2 cellular contexts compared by ENCODE assay signal in the genomic region with DNA sequence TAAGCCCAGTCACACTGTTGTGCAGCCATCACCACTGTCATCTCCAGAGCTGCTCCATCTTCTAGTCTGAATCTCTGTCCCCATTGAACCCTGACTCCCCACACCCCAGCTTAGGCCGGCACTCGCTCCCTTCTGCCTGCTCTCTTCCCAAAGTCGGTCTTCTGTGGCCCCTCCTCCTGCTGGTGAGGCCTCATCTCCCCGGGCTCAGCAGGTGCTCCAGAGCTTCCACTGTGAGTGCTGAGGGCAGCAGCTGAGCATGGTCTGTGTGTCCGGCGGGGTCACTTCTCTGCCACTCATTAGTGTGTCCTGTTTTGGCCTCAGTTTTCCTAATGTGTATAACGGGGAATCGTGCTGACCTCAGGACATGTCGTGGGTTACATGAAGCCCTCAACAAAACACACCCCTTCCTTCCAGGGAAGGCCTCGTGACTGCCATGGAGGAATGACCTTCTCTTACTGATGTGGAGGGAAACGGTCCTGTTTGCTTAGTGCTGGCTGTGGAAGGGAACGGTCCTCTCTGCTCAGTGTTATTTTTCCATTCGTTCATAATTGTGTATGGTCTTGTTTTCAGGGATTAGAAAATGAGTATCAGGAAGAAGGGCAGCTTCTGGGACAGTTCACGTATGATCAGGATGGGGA.
TF ChIP-seq lines count a peak whose summit lies in the region.

No MANE protein-coding gene starts in this region.

TF ChIP-seq in liver, 16 proteins besides CTCF, POLR2A, EP300 and RAD21:
- TF ChIP-seq, protein P1, sequence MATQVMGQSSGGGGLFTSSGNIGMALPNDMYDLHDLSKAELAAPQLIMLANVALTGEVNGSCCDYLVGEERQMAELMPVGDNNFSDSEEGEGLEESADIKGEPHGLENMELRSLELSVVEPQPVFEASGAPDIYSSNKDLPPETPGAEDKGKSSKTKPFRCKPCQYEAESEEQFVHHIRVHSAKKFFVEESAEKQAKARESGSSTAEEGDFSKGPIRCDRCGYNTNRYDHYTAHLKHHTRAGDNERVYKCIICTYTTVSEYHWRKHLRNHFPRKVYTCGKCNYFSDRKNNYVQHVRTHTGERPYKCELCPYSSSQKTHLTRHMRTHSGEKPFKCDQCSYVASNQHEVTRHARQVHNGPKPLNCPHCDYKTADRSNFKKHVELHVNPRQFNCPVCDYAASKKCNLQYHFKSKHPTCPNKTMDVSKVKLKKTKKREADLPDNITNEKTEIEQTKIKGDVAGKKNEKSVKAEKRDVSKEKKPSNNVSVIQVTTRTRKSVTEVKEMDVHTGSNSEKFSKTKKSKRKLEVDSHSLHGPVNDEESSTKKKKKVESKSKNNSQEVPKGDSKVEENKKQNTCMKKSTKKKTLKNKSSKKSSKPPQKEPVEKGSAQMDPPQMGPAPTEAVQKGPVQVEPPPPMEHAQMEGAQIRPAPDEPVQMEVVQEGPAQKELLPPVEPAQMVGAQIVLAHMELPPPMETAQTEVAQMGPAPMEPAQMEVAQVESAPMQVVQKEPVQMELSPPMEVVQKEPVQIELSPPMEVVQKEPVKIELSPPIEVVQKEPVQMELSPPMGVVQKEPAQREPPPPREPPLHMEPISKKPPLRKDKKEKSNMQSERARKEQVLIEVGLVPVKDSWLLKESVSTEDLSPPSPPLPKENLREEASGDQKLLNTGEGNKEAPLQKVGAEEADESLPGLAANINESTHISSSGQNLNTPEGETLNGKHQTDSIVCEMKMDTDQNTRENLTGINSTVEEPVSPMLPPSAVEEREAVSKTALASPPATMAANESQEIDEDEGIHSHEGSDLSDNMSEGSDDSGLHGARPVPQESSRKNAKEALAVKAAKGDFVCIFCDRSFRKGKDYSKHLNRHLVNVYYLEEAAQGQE (IDR thresholded peaks at IDR 0.05), result no peak
- TF ChIP-seq JUND (IDR thresholded peaks at IDR 0.05), result no peak
- no peak for TF ChIP-seq TAF1 (conservative IDR thresholded peaks at IDR 0.05)
- peak in 1 of 2 donors; percentile 6 for TF ChIP-seq RXRA (IDR thresholded peaks at IDR 0.05)

TF ChIP-seq in HepG2, 621 proteins besides CTCF, POLR2A, EP300 and RAD21:
- TF ChIP-seq ZNF180 (CRISPR knock-in tag; IDR thresholded peaks at IDR 0.05; ENCODE audit: borderline replicate concordance, low read depth) (no peak), HDAC6 (IDR thresholded peaks at IDR 0.05; ENCODE audit: low read depth, low read length) (no peak), ZNF382 (CRISPR knock-in tag; IDR thresholded peaks at IDR 0.05; ENCODE audit: borderline replicate concordance) (no peak), SNAI1 (CRISPR knock-in tag; IDR thresholded peaks at IDR 0.05; ENCODE audit: borderline replicate concordance) (no peak), GTF2F1 (IDR thresholded peaks at IDR 0.05; ENCODE audit: low read length) (no peak), EZH2 (conservative IDR thresholded peaks at IDR 0.05; ENCODE audit: low read depth, low read length) (no peak), REXO4 (CRISPR knock-in tag; IDR thresholded peaks at IDR 0.05; ENCODE audit: borderline replicate concordance) (no peak), ARHGAP35 (CRISPR knock-in tag; IDR thresholded peaks at IDR 0.05; ENCODE audit: borderline replicate concordance) (no peak), XBP1 (CRISPR knock-in tag; IDR thresholded peaks at IDR 0.05) (no peak), ZNF256 (CRISPR knock-in tag; conservative IDR thresholded peaks at IDR 0.05) (no peak), ZC3H13 (CRISPR knock-in tag; IDR thresholded peaks at IDR 0.05) (no peak), ZNF3 (CRISPR knock-in tag; IDR thresholded peaks at IDR 0.05) (no peak), ZNF790 (CRISPR knock-in tag; IDR thresholded peaks at IDR 0.05; ENCODE audit: borderline replicate concordance) (no peak), ESRRA (CRISPR knock-in tag; IDR thresholded peaks at IDR 0.05; ENCODE audit: low read depth) (no peak)
- TF ChIP-seq, protein P2, sequence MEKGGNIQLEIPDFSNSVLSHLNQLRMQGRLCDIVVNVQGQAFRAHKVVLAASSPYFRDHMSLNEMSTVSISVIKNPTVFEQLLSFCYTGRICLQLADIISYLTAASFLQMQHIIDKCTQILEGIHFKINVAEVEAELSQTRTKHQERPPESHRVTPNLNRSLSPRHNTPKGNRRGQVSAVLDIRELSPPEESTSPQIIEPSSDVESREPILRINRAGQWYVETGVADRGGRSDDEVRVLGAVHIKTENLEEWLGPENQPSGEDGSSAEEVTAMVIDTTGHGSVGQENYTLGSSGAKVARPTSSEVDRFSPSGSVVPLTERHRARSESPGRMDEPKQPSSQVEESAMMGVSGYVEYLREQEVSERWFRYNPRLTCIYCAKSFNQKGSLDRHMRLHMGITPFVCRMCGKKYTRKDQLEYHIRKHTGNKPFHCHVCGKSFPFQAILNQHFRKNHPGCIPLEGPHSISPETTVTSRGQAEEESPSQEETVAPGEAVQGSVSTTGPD (CRISPR knock-in tag; IDR thresholded peaks at IDR 0.05), result no peak
- TF ChIP-seq, protein P3, sequence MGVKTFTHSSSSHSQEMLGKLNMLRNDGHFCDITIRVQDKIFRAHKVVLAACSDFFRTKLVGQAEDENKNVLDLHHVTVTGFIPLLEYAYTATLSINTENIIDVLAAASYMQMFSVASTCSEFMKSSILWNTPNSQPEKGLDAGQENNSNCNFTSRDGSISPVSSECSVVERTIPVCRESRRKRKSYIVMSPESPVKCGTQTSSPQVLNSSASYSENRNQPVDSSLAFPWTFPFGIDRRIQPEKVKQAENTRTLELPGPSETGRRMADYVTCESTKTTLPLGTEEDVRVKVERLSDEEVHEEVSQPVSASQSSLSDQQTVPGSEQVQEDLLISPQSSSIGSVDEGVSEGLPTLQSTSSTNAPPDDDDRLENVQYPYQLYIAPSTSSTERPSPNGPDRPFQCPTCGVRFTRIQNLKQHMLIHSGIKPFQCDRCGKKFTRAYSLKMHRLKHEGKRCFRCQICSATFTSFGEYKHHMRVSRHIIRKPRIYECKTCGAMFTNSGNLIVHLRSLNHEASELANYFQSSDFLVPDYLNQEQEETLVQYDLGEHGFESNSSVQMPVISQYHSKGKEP (CRISPR knock-in tag; IDR thresholded peaks at IDR 0.05), result no peak
- TF ChIP-seq, protein P4, sequence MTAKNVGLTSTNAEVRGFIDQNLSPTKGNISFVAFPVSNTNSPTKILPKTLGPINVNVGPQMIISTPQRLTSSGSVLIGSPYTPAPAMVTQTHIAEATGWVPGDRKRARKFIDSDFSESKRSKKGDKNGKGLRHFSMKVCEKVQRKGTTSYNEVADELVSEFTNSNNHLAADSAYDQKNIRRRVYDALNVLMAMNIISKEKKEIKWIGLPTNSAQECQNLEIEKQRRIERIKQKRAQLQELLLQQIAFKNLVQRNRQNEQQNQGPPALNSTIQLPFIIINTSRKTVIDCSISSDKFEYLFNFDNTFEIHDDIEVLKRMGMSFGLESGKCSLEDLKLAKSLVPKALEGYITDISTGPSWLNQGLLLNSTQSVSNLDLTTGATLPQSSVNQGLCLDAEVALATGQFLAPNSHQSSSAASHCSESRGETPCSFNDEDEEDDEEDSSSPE (CRISPR knock-in tag; IDR thresholded peaks at IDR 0.05), result no peak
- TF ChIP-seq, protein P5, sequence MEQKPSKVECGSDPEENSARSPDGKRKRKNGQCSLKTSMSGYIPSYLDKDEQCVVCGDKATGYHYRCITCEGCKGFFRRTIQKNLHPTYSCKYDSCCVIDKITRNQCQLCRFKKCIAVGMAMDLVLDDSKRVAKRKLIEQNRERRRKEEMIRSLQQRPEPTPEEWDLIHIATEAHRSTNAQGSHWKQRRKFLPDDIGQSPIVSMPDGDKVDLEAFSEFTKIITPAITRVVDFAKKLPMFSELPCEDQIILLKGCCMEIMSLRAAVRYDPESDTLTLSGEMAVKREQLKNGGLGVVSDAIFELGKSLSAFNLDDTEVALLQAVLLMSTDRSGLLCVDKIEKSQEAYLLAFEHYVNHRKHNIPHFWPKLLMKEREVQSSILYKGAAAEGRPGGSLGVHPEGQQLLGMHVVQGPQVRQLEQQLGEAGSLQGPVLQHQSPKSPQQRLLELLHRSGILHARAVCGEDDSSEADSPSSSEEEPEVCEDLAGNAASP (CRISPR knock-in tag; IDR thresholded peaks at IDR 0.05; ENCODE audit: borderline replicate concordance), result no peak
- TF ChIP-seq, protein P1 (IDR thresholded peaks at IDR 0.05; ENCODE audit: borderline replicate concordance in 1 of 2, low read depth in 1 of 2, low read length in 2 of 2), result no peak
